9 cellular contexts compared by ENCODE assay signal in genomic region chr2:221529943-221530652, GRCh38. TPM values are rescaled to one million over a fixed set of nuclear protein-coding genes. Genes with fewer than 3 reads are reported as not detected.
DNase-seq lines count a peak whose midpoint lies in the region; ATAC-seq and TF ChIP-seq lines count a peak whose summit lies in the region.
"Had no signal": no experiment of that assay in that cellular context is flagged by ENCODE, and none has a peak within 500 bp of the region (broad histone marks: within the 10 kb centered on the region; RNA-seq: fewer than 3 reads in every experiment).

No MANE protein-coding gene starts in this region.

- H3K27me3 Mint-ChIP-seq in stimulated activated naive B cell treated with anti-CD40 and anti-IgM and Interleukin-4, amounts not matched to agents 10 μg/mL and 1 μg/mL and 100 μg/mL, for 72 hours: no peaks in the 10 kb centered on the region

- no peaks in the 10 kb centered on the region for H3K36me3 Mint-ChIP-seq in stimulated activated naive B cell treated with anti-CD40 and anti-IgM and Interleukin-4, amounts not matched to agents 10 μg/mL and 1 μg/mL and 100 μg/mL, for 72 hours

- H4K20me1 ChIP-seq in BLaER1 (no peaks in the 10 kb centered on the region), Loucy (ENCODE audit: insufficient read depth, low read length, poor library complexity, severe bottlenecking) (no peaks in the 10 kb centered on the region)

- DNase-seq in amniotic stem cell (lab: John Stamatoyannopoulos, UW): peak; percentile 4
- DNase-seq in lower lobe of right lung: no peak
- no peak for DNase-seq in stimulated activated naive B cell treated with anti-CD40 and anti-IgM and Interleukin-4, amounts not matched to agents 10 μg/mL and 1 μg/mL and 100 μg/mL, for 72 hours
- DNase-seq in RPMI8226: no peak
- DNase-seq: midbrain had no signal

- H3K9ac ChIP-seq in BLaER1 (no peak overlapping the region), Loucy (ENCODE audit: low read depth, low read length, poor library complexity, severe bottlenecking) (peak overlapping the region; percentile 56)

- TF ChIP-seq CTCF in Loucy (conservative IDR thresholded peaks at IDR 0.05; ENCODE audit: low read length) (no peak), lower lobe of right lung (IDR thresholded peaks at IDR 0.05) (no peak)

- H3K4me1 ChIP-seq in BLaER1 (peaks cover 10% of the 10 kb centered on the region), Loucy (ENCODE audit: insufficient read depth, low read length, poor library complexity, severe bottlenecking) (peaks cover 47% of the 10 kb centered on the region), lower lobe of right lung (peaks cover 42% of the 10 kb centered on the region)

- no peaks in the 10 kb centered on the region for H3K27me3 ChIP-seq in BLaER1
- H3K27me3 ChIP-seq in Loucy (ENCODE audit: insufficient read depth, low read length, poor library complexity, severe bottlenecking): no peaks in the 10 kb centered on the region
- no peaks in the 10 kb centered on the region for H3K27me3 ChIP-seq in lower lobe of right lung (ENCODE audit: low read depth)

- H3K27ac ChIP-seq in BLaER1: no peak overlapping the region
- H3K27ac ChIP-seq in lower lobe of right lung: peak overlapping the region; percentile 60

- H3K4me3 ChIP-seq in BLaER1: no peak overlapping the region
- peak overlapping the region; percentile 45 for H3K4me3 ChIP-seq in Loucy (ENCODE audit: low read length, poor library complexity, severe bottlenecking)
- H3K4me3 ChIP-seq in lower lobe of right lung: no peak overlapping the region

- H3K9me3 Mint-ChIP-seq in stimulated activated naive B cell treated with anti-CD40 and anti-IgM and Interleukin-4, amounts not matched to agents 10 μg/mL and 1 μg/mL and 100 μg/mL, for 72 hours: no peaks in the 10 kb centered on the region

- H3K4me1 Mint-ChIP-seq in stimulated activated naive B cell treated with anti-CD40 and anti-IgM and Interleukin-4, amounts not matched to agents 10 μg/mL and 1 μg/mL and 100 μg/mL, for 72 hours: peaks cover 5% of the 10 kb centered on the region in 2 donors

- peak overlapping the region in 1 of 2 donors; percentile 42 for H3K4me3 Mint-ChIP-seq in stimulated activated naive B cell treated with anti-CD40 and anti-IgM and Interleukin-4, amounts not matched to agents 10 μg/mL and 1 μg/mL and 100 μg/mL, for 72 hours

- H3K27ac Mint-ChIP-seq in stimulated activated naive B cell treated with anti-CD40 and anti-IgM and Interleukin-4, amounts not matched to agents 10 μg/mL and 1 μg/mL and 100 μg/mL, for 72 hours: no peak overlapping the region

- ATAC-seq in lower lobe of right lung: peak in 1 of 2 donors; percentile 23
- no peak for ATAC-seq in HG03460 (IDR thresholded peaks at IDR 0.05; ENCODE audit: unreplicated experiment)
- no peak for ATAC-seq in stimulated activated naive B cell treated with anti-CD40 and anti-IgM and Interleukin-4, amounts not matched to agents 10 μg/mL and 1 μg/mL and 100 μg/mL, for 72 hours (replicated peaks)
- no peak for ATAC-seq in HG03159 (IDR thresholded peaks at IDR 0.05; ENCODE audit: unreplicated experiment)

- H3K36me3 ChIP-seq in BLaER1 (no peaks in the 10 kb centered on the region), Loucy (ENCODE audit: insufficient read depth, low read length) (no peaks in the 10 kb centered on the region), lower lobe of right lung (no peaks in the 10 kb centered on the region)

- H3K4me2 ChIP-seq in BLaER1 (peak overlapping the region; percentile 28; the same call in 1 of the 2 replicates), Loucy (ENCODE audit: low read depth, low read length, poor library complexity, severe bottlenecking) (peak overlapping the region; percentile 61)

- no peaks in the 10 kb centered on the region for H3K9me2 ChIP-seq in Loucy (replicated peaks; ENCODE audit: low read depth, low read length)

- peak overlapping the region; percentile 66; the same call in 1 of the 2 replicates for H2AFZ ChIP-seq in Loucy (ENCODE audit: low read length)

- intact Hi-C loops in lower lobe of right lung (cut with DNase I): no loop called here

- H3F3A ChIP-seq in Loucy (ENCODE audit: low read depth): no peaks in the 10 kb centered on the region

- H3K79me2 ChIP-seq in Loucy (ENCODE audit: insufficient read depth, low read length): no peaks in the 10 kb centered on the region

- H3K9me3 ChIP-seq in BLaER1 (no peaks in the 10 kb centered on the region), Loucy (ENCODE audit: insufficient read depth, low read depth, low read length) (no peaks in the 10 kb centered on the region), lower lobe of right lung (no peaks in the 10 kb centered on the region)

RNA-seq across cellular contexts. Expression of gene EPHA4, which starts 42.0 kb away (rescaled TPM):
- total RNA-seq in lower lobe of right lung: 13.8 TPM
